ENCODE assay signal across 8 cellular contexts in genomic region chr22:37807410-37808293, GRCh38. TPM values are rescaled to one million over a fixed set of nuclear protein-coding genes. Genes with fewer than 3 reads are reported as not detected.
DNase-seq lines count a peak whose midpoint lies in the region; ATAC-seq and TF ChIP-seq lines count a peak whose summit lies in the region.

GCAT (plus strand) TSS chr22:37807934; CDS start chr22:37807968, 34 bp downstream.

- no peak for TF ChIP-seq CTCF in gastroesophageal sphincter (IDR thresholded peaks at IDR 0.05)

- H3K27me3 Mint-ChIP-seq in activated naive CD4-positive, alpha-beta T cell treated with anti-CD3 and anti-CD28 coated beads, Interleukin-2, amount 10 ng/mL, durations not matched to agents 7 days and 5 days, result peaks cover 71% of the 10 kb centered on the region

- peaks cover 0 to under 1% of the 10 kb centered on the region in 2 donors for H3K36me3 ChIP-seq in gastroesophageal sphincter

- H3K4me1 ChIP-seq in gastroesophageal sphincter, result peaks cover 0 to 69% (median 24%) of the 10 kb centered on the region in 3 donors

- DNase-seq in ELR (ENCODE audit: low read depth) (peak; percentile 97), HCEC 1CT (peak; percentile 94), MV-4-11 (lab: John Stamatoyannopoulos, UW) (peak; percentile 89), non-pigmented ciliary epithelial cell (ENCODE audit: low read depth) (peak; percentile 73), substantia nigra (lab: John Stamatoyannopoulos, UW) (peak; percentile 62 to 97 (median 91))
- peak; percentile 96 for DNase-seq in activated naive CD4-positive, alpha-beta T cell treated with anti-CD3 and anti-CD28 coated beads, Interleukin-2, amount 10 ng/mL, durations not matched to agents 7 days and 5 days

- CTCF ChIA-PET in activated naive CD4-positive, alpha-beta T cell treated with anti-CD3 and anti-CD28 coated beads, Interleukin-2, amount 10 ng/mL, durations not matched to agents 7 days and 5 days (lab: Charles Lee), result interaction anchor here (0.9 to 3.6 kb wide), 6 partner anchors 10 to 164 kb away, joined by 3 to 38 read pairs (median 4); no protein-coding TSS in a partner anchor

- peak within 1 kb of the TSS; percentile 58 for H3K27ac Mint-ChIP-seq in activated naive CD4-positive, alpha-beta T cell treated with anti-CD3 and anti-CD28 coated beads, Interleukin-2, amount 10 ng/mL, durations not matched to agents 7 days and 5 days

- peaks cover 55% of the 10 kb centered on the region for H3K4me1 Mint-ChIP-seq in activated naive CD4-positive, alpha-beta T cell treated with anti-CD3 and anti-CD28 coated beads, Interleukin-2, amount 10 ng/mL, durations not matched to agents 7 days and 5 days

- no peak for TF ChIP-seq EP300 in gastroesophageal sphincter (IDR thresholded peaks at IDR 0.05)

- no peaks in the 10 kb centered on the region for H3K27me3 ChIP-seq in gastroesophageal sphincter

- peaks cover 3% of the 10 kb centered on the region for H3K36me3 Mint-ChIP-seq in activated naive CD4-positive, alpha-beta T cell treated with anti-CD3 and anti-CD28 coated beads, Interleukin-2, amount 10 ng/mL, durations not matched to agents 7 days and 5 days

- peak; percentile 91 for ATAC-seq in SK-N-SH treated with all-trans-retinoic acid at 6 μM for 48 hours
- peak; percentile 92 for ATAC-seq in gastroesophageal sphincter

- no peaks in the 10 kb centered on the region for H3K9me3 Mint-ChIP-seq in activated naive CD4-positive, alpha-beta T cell treated with anti-CD3 and anti-CD28 coated beads, Interleukin-2, amount 10 ng/mL, durations not matched to agents 7 days and 5 days

- peak within 1 kb of the TSS; percentile 49 to 96 (median 86) for H3K27ac ChIP-seq in gastroesophageal sphincter
- H3K27ac ChIP-seq in substantia nigra (ENCODE audit: low read depth, low read length, poor library complexity, severe bottlenecking), result peak within 1 kb of the TSS; percentile 55

- peak; percentile 58 to 62 for TF ChIP-seq POLR2A in gastroesophageal sphincter (IDR thresholded peaks at IDR 0.05)

- H3K4me3 ChIP-seq in gastroesophageal sphincter, result peak within 1 kb of the TSS; percentile 66 to 71

- H3K4me3 Mint-ChIP-seq in activated naive CD4-positive, alpha-beta T cell treated with anti-CD3 and anti-CD28 coated beads, Interleukin-2, amount 10 ng/mL, durations not matched to agents 7 days and 5 days, result peak within 1 kb of the TSS; percentile 76

- no peaks in the 10 kb centered on the region for H3K9me3 ChIP-seq in gastroesophageal sphincter

- 0 to 1% methylated on average over 8 to 14 of the region's 73 CpGs for WGBS in gastroesophageal sphincter (ENCODE audit: low coverage in 1 of 2), 2 donors

TF ChIP-seq in SK-N-SH treated with all-trans-retinoic acid at 6 μM for 48 hours, 23 proteins besides CTCF, POLR2A, EP300 and RAD21:
- TF ChIP-seq ARNTL (CRISPR knock-in tag; IDR thresholded peaks at IDR 0.05; ENCODE audit: borderline replicate concordance, low read depth), result no peak
- TF ChIP-seq CSRNP3 (CRISPR knock-in tag; IDR thresholded peaks at IDR 0.05), result no peak
- TF ChIP-seq PATZ1 (CRISPR knock-in tag; IDR thresholded peaks at IDR 0.05; ENCODE audit: borderline replicate concordance), result peak; percentile 2; the same call in 1 of the 2 replicates
- no peak for TF ChIP-seq TSHZ2 (CRISPR knock-in tag; IDR thresholded peaks at IDR 0.05)
- TF ChIP-seq SNAI2 (CRISPR knock-in tag; IDR thresholded peaks at IDR 0.05), result no peak
- no peak for TF ChIP-seq GLIS3 (CRISPR knock-in tag; IDR thresholded peaks at IDR 0.05)
- TF ChIP-seq TOX (CRISPR knock-in tag; IDR thresholded peaks at IDR 0.05; ENCODE audit: borderline replicate concordance), result no peak
- no peak for TF ChIP-seq ISL1 (CRISPR knock-in tag; IDR thresholded peaks at IDR 0.05)
- no peak for TF ChIP-seq TCF4 (CRISPR knock-in tag; IDR thresholded peaks at IDR 0.05; ENCODE audit: borderline replicate concordance)
- TF ChIP-seq POU6F1 (CRISPR knock-in tag; IDR thresholded peaks at IDR 0.05; ENCODE audit: borderline replicate concordance, low read depth), result no peak
- TF ChIP-seq CSDC2 (CRISPR knock-in tag; IDR thresholded peaks at IDR 0.05), result 0 out of 2 replicates have a peak, but pooled peaks have one; percentile 64
- TF ChIP-seq ZNF70 (CRISPR knock-in tag; IDR thresholded peaks at IDR 0.05), result no peak
- no peak for TF ChIP-seq ZC3H10 (CRISPR knock-in tag; IDR thresholded peaks at IDR 0.05)
- no peak for TF ChIP-seq BACH2 (CRISPR knock-in tag; IDR thresholded peaks at IDR 0.05; ENCODE audit: borderline replicate concordance)

RNA-seq across cellular contexts. Expression of gene GCAT, which starts in this region (rescaled TPM):
- 10 to 100 TPM in 3 of 4 donors, 1 to 10 TPM in 1; 8.0 to 21.0 (median 15.7) TPM for total RNA-seq in gastroesophageal sphincter

Comparison
In these comparisons a context has a peak if more than half of its experiments do, and no peak if none do; other contexts are left out.
1. Peak in every context shown above with its lines: DNase-seq, ATAC-seq, H3K4me3 ChIP-seq and H3K27ac ChIP-seq.